Comparison of ENCODE assay signal across 1 cellular context in the genomic region with DNA sequence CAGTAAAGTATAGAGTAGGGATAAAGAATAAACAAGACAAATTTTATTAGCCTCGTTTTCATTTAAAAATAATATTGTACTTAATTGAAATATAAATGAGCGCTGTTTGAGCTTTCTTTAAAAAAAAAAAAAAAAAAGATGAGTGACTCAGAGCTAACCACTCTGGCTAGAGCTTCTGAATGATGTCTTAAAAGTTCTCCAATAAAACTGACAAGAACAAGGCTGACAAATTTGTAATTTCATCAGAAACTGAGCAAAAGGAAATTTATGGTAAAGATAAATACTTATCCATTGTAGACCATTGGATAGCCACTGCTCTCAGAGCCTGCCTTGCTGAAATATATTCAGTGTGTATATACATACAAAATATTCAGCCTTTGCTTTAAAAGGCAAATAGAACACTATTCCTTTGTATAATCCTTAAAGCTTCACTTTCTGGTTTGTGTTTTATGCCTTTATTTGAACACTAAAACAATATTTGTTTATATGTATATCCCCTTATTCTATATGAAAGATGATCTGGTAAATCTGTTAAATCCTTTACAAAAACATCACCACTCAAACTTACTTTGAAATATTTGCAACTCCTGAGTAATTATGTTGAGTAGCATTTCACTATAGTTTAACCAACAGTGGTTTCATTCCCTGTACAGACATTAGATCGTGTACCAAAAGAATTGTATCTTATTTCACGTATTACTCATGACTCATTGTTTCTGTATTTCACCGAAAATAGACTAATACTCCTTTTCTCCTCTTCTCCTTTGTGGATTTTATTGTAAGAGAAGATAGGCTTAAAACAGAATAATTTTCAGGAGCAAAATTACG.
TF ChIP-seq lines count a peak whose summit lies in the region.

No MANE protein-coding gene starts in this region.

TF ChIP-seq in HEK293, 187 proteins besides CTCF, POLR2A, EP300 and RAD21 (continued from another document):
- peak; percentile 38; the same call in 1 of the 2 replicates for TF ChIP-seq PRDM4 (tag by site-specific recombination; IDR thresholded peaks at IDR 0.05)
- TF ChIP-seq ZNF777 (tag by site-specific recombination; IDR thresholded peaks at IDR 0.05; ENCODE audit: borderline replicate concordance): no peak
- no peak for TF ChIP-seq ZNF530 (tag by site-specific recombination; IDR thresholded peaks at IDR 0.05; ENCODE audit: low read depth)
